Comparison of ENCODE assay signal across 27 cellular contexts in genomic region chrX:109739625-109740024, GRCh38.
"Had no signal": no experiment of that assay in that cellular context is flagged by ENCODE, and none has a peak within 500 bp of the region (broad histone marks: within the 10 kb centered on the region; RNA-seq: fewer than 3 reads in every experiment).

No MANE protein-coding gene starts in this region.

- H3K27me3 Mint-ChIP-seq: dendritic cell treated with granulocyte-macrophage colony-stimulating factor and Interleukin-4, amounts not matched to agents 40 ng/mL and 50 ng/mL, for 4 days; naive B cell; stimulated activated memory B cell treated with anti-CD40 and anti-IgM and Interleukin-4, amounts not matched to agents 10 μg/mL and 1 μg/mL and 100 μg/mL, for 72 hours; stimulated activated naive CD8-positive, alpha-beta T cell treated with anti-CD3 and anti-CD28 coated beads, Interleukin-15, Interleukin-2, amounts not matched to agents 100 ng/mL and 50 ng/mL, for 24 hours had no signal

- H3K4me1 Mint-ChIP-seq: immature natural killer cell, mesothelial cell of epicardium had no signal

- H3K27ac Mint-ChIP-seq: dendritic cell treated with granulocyte-macrophage colony-stimulating factor and Interleukin-4, amounts not matched to agents 40 ng/mL and 50 ng/mL, for 4 days; endodermal cell; immature natural killer cell; mesothelial cell of epicardium; naive B cell; natural killer cell treated with Interleukin-12 subunit alpha and Interleukin-12 subunit beta and Interleukin-15 and Interleukin-18, amount 100 ng/mL, for 72 hours; progenitor cell of endocrine pancreas; stimulated activated memory B cell treated with anti-CD40 and anti-IgM and Interleukin-4, amounts not matched to agents 10 μg/mL and 1 μg/mL and 100 μg/mL, for 72 hours; stimulated activated naive CD8-positive, alpha-beta T cell treated with anti-CD3 and anti-CD28 coated beads, Interleukin-15, Interleukin-2, amounts not matched to agents 100 ng/mL and 50 ng/mL, for 24 hours had no signal

- H3K27me3 ChIP-seq: colonic mucosa, gastroesophageal sphincter, suprapubic skin, transverse colon had no signal

- H3K9ac ChIP-seq: parathyroid adenoma had no signal

- H3K4me3 Mint-ChIP-seq: dendritic cell treated with granulocyte-macrophage colony-stimulating factor and Interleukin-4, amounts not matched to agents 40 ng/mL and 50 ng/mL, for 4 days; endodermal cell; immature natural killer cell; mesothelial cell of epicardium; naive B cell; natural killer cell treated with Interleukin-12 subunit alpha and Interleukin-12 subunit beta and Interleukin-15 and Interleukin-18, amount 100 ng/mL, for 72 hours; neural crest cell; stimulated activated memory B cell treated with anti-CD40 and anti-IgM and Interleukin-4, amounts not matched to agents 10 μg/mL and 1 μg/mL and 100 μg/mL, for 72 hours; stimulated activated naive CD8-positive, alpha-beta T cell treated with anti-CD3 and anti-CD28 coated beads, Interleukin-15, Interleukin-2, amounts not matched to agents 100 ng/mL and 50 ng/mL, for 24 hours had no signal

- H2AFZ ChIP-seq: parathyroid adenoma had no signal

- H3K9me3 ChIP-seq: colonic mucosa, gastroesophageal sphincter, heart right ventricle, mucosa of descending colon, suprapubic skin, transverse colon had no signal

- H3K9me3 Mint-ChIP-seq: dendritic cell treated with granulocyte-macrophage colony-stimulating factor and Interleukin-4, amounts not matched to agents 40 ng/mL and 50 ng/mL, for 4 days; endodermal cell; immature natural killer cell; naive B cell; natural killer cell treated with Interleukin-12 subunit alpha and Interleukin-12 subunit beta and Interleukin-15 and Interleukin-18, amount 100 ng/mL, for 72 hours; neural crest cell; stimulated activated memory B cell treated with anti-CD40 and anti-IgM and Interleukin-4, amounts not matched to agents 10 μg/mL and 1 μg/mL and 100 μg/mL, for 72 hours; stimulated activated naive CD8-positive, alpha-beta T cell treated with anti-CD3 and anti-CD28 coated beads, Interleukin-15, Interleukin-2, amounts not matched to agents 100 ng/mL and 50 ng/mL, for 24 hours had no signal

- H3K4me1 ChIP-seq: colonic mucosa, gastroesophageal sphincter, heart right ventricle, parathyroid adenoma, suprapubic skin, transverse colon had no signal

- H3K27ac ChIP-seq: colonic mucosa, epithelial cell of prostate, gastroesophageal sphincter, parathyroid adenoma, suprapubic skin, transverse colon had no signal

- DNase-seq: colonic mucosa; effector CD8-positive, alpha-beta T cell; endodermal cell; heart right ventricle; hypothalamus; immature natural killer cell; islet precursor cell; kidney glomerular epithelial cell; left colon; left ventricle myocardium superior; mucosa of descending colon; naive B cell; stimulated activated CD4-positive, alpha-beta T cell treated with anti-CD3 and anti-CD28 coated beads, Interleukin-4, amount 100 ng/mL, for 4 hours; transverse colon had no signal

- H3K36me3 Mint-ChIP-seq: immature natural killer cell; mesothelial cell of epicardium; naive B cell; natural killer cell treated with Interleukin-12 subunit alpha and Interleukin-12 subunit beta and Interleukin-15 and Interleukin-18, amount 100 ng/mL, for 72 hours; stimulated activated memory B cell treated with anti-CD40 and anti-IgM and Interleukin-4, amounts not matched to agents 10 μg/mL and 1 μg/mL and 100 μg/mL, for 72 hours had no signal

- H3K4me3 ChIP-seq: colonic mucosa, gastroesophageal sphincter, heart right ventricle, lung, mucosa of descending colon, smooth muscle cell, suprapubic skin, transverse colon had no signal

- ATAC-seq: left ventricle myocardium superior; natural killer cell treated with Interleukin-12 subunit alpha and Interleukin-12 subunit beta and Interleukin-15 and Interleukin-18, amount 100 ng/mL, for 72 hours; stimulated activated memory B cell treated with anti-CD40 and anti-IgM and Interleukin-4, amounts not matched to agents 10 μg/mL and 1 μg/mL and 100 μg/mL, for 72 hours had no signal

- H3K36me3 ChIP-seq: colonic mucosa, gastroesophageal sphincter, heart right ventricle, suprapubic skin, transverse colon had no signal

- H3K79me2 ChIP-seq: parathyroid adenoma had no signal

- H3K4me2 ChIP-seq: smooth muscle cell had no signal
